ENCODE assay signal across 11 cellular contexts in the genomic region with DNA sequence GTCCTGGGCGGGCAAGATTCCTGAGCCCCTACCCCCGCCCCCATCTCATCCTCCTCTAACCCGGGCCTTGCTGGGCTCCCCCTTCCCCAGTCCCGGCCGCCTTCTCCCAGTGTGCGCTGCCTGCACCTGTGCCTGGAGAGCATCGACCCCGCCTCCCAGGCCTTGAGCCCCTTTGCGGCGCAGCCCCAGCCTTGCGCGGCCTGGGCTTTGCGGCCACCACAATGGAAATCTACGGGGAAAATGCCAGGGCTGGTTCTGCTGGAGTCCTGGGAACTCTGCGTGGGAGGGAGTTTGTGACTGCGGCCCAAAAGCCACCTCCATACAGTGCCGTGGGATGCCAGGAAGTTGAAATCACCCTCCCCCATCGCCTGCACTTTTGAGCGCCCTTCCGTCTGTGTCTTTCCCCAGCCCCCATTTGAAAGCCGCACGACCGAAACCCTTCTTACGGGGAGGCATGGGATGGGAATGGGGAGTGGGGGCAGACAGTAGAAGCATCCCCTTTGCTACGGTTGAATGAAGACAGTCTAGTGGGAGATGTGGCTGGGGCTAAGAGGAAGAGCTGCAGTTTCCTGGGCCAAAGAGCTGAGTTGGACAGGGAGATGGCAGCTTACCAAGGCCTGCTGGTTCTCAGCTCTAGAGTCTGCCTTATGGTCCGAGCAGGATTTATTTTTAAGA. TPM values are rescaled to one million over a fixed set of nuclear protein-coding genes. Genes with fewer than 3 reads are reported as not detected.
DNase-seq lines count a peak whose midpoint lies in the region; ATAC-seq, FAIRE-seq and TF ChIP-seq lines count a peak whose summit lies in the region.
"Had no signal": no experiment of that assay in that cellular context is flagged by ENCODE, and none has a peak within 500 bp of the region (broad histone marks: within the 10 kb centered on the region; RNA-seq: fewer than 3 reads in every experiment).

No MANE protein-coding gene starts in this region.

- in situ Hi-C loops in ACHN (cut with HindIII; ENCODE audit: low pct_ligation_motif_present, low pct_unique_long_range_greater_than_20kb, low sequenced_read_pairs): no loop called here

- H3T11ph ChIP-seq in H9 (ENCODE audit: low read length): no peak overlapping the region

- no TSS peak for BruUV-seq in endothelial cell of umbilical vein (replicated peaks; lab: Mats Ljungman, UMichigan)

- no peak overlapping the region for H2AFZ ChIP-seq in H9 (ENCODE audit: low read length)
- peak overlapping the region; percentile 45 for H2AFZ ChIP-seq in endothelial cell of umbilical vein (ENCODE audit: low read depth, low read length)
- no peak overlapping the region for H2AFZ ChIP-seq in neuron (ENCODE audit: low read depth, low read length)

- H3K4me1 Mint-ChIP-seq in H9 (peaks cover 40% of the 10 kb centered on the region in 2 experiments), CD14-positive monocyte (peaks cover 10% of the 10 kb centered on the region)
- H3K4me1 Mint-ChIP-seq in stimulated activated effector memory CD8-positive, alpha-beta T cell treated with anti-CD3 and anti-CD28 coated beads, Interleukin-12 subunit alpha, Interleukin-12 subunit beta, amount 100 ng/mL, for 72 hours: peaks cover 6% of the 10 kb centered on the region
- peaks cover 5 to 15% (median 8%) of the 10 kb centered on the region in 4 donors for H3K4me1 Mint-ChIP-seq in naive thymus-derived CD8-positive, alpha-beta T cell

- peak overlapping the region; percentile 54 for H4K5ac ChIP-seq in H9 (ENCODE audit: insufficient read length, low read depth, low read length)

- H3K36me3 ChIP-seq in endothelial cell of umbilical vein (ENCODE audit: control insufficient read depth in 2 of 2, extremely low read depth in 1 of 2, insufficient read depth in 2 of 2, low read length in 2 of 2): no peaks in the 10 kb centered on the region
- H3K36me3 ChIP-seq in neuron (ENCODE audit: insufficient read depth, low read length): peaks cover 30% of the 10 kb centered on the region
- H3K36me3 ChIP-seq: ascending aorta, heart left ventricle had no signal

- H4K20me1 ChIP-seq in H9 (ENCODE audit: control insufficient read depth, insufficient read depth, insufficient read length): peaks cover 3% of the 10 kb centered on the region
- H4K20me1 ChIP-seq in endothelial cell of umbilical vein (replicated peaks; ENCODE audit: control insufficient read depth, extremely low read depth, insufficient read depth, low read length): no peaks in the 10 kb centered on the region

- no peak overlapping the region for H2BK20ac ChIP-seq in H9 (ENCODE audit: low read depth, low read length, poor library complexity, severe bottlenecking)

- H3K23ac ChIP-seq in H9 (ENCODE audit: insufficient read length, low read depth, low read length): no peak overlapping the region

- no peak for TF ChIP-seq CTCF in H9 (conservative IDR thresholded peaks at IDR 0.05)
- no peak for TF ChIP-seq CTCF in endothelial cell of umbilical vein (IDR thresholded peaks at IDR 0.05; ENCODE audit: extremely low read depth in 1 of 2, insufficient read depth in 1 of 2, low read depth in 1 of 2, low read length in 2 of 2)
- no peak for TF ChIP-seq CTCF in CD14-positive monocyte (IDR thresholded peaks at IDR 0.05)

- H3K4me1 ChIP-seq in H9 (ENCODE audit: insufficient read depth, low read length) (no peaks in the 10 kb centered on the region; the same call in 1 of the 2 replicates), endothelial cell of umbilical vein (ENCODE audit: control insufficient read depth, extremely low read depth, insufficient read depth, low read length) (no peaks in the 10 kb centered on the region), neuron (ENCODE audit: insufficient read depth, low read length) (peaks cover 51% of the 10 kb centered on the region)

- no peak for TF ChIP-seq POLR2A in endothelial cell of umbilical vein (IDR thresholded peaks at IDR 0.05; ENCODE audit: low read depth, low read length)

- H2BK120ac ChIP-seq in H9 (ENCODE audit: low read depth, low read length, poor library complexity, severe bottlenecking): no peak overlapping the region

- H3K4me3 Mint-ChIP-seq in H9 (no peak overlapping the region), CD14-positive monocyte (no peak overlapping the region)
- no peak overlapping the region for H3K4me3 Mint-ChIP-seq in stimulated activated effector memory CD8-positive, alpha-beta T cell treated with anti-CD3 and anti-CD28 coated beads, Interleukin-12 subunit alpha, Interleukin-12 subunit beta, amount 100 ng/mL, for 72 hours
- H3K4me3 Mint-ChIP-seq in naive thymus-derived CD8-positive, alpha-beta T cell: peak overlapping the region in 1 of 10 donors; percentile 56

- intact Hi-C loops in endothelial cell of umbilical vein (cut with micrococcal nuclease) (loop anchor here (2.0 to 10.0 kb wide), 2 partner anchors 72 to 726 kb away; a partner anchor contains a TSS), CD14-positive monocyte (cut with micrococcal nuclease) (loop anchor here in 1 of 2 donors (5.0 kb wide), 1 partner anchor 972 kb away; no protein-coding TSS in a partner anchor)

- H3K4me3 ChIP-seq in endothelial cell of umbilical vein (replicated peaks in 1 of 3; ENCODE audit: insufficient read depth in 1 of 3, low read depth in 1 of 3, low read length in 3 of 3) (no peak overlapping the region), neuron (ENCODE audit: low read length) (peak overlapping the region; percentile 81)

- H3K79me2 ChIP-seq in H9 (ENCODE audit: insufficient read depth, low read length) (peaks cover 21% of the 10 kb centered on the region; the same call in 1 of the 2 replicates), endothelial cell of umbilical vein (ENCODE audit: control insufficient read depth, insufficient read depth, low read length) (no peaks in the 10 kb centered on the region)

- no peak overlapping the region for H4K8ac ChIP-seq in H9 (replicated peaks; ENCODE audit: insufficient read length, low read depth, low read length)

- H2BK15ac ChIP-seq in H9 (ENCODE audit: low read depth, low read length): no peak overlapping the region

- peak overlapping the region; percentile 17 for H2BK12ac ChIP-seq in H9 (ENCODE audit: insufficient read length, low read depth, low read length)

- H3K27me3 ChIP-seq in H9 (ENCODE audit: insufficient read depth, low read length) (no peaks in the 10 kb centered on the region), endothelial cell of umbilical vein (ENCODE audit: control insufficient read depth in 2 of 2, insufficient read depth in 2 of 2, low read length in 2 of 2) (peaks cover 13 to 14% of the 10 kb centered on the region in 2 experiments), neuron (ENCODE audit: insufficient read depth, low read length) (no peaks in the 10 kb centered on the region)

- no peaks in the 10 kb centered on the region for H3K9me1 ChIP-seq in endothelial cell of umbilical vein (replicated peaks; ENCODE audit: control insufficient read depth, extremely low read depth, insufficient read depth, low read length)

- dilution Hi-C loops in endothelial cell of umbilical vein (cut with MboI; ENCODE audit: extremely low pct_ligation_motif_present, low sequenced_read_pairs): no loop called here

- H3K27ac Mint-ChIP-seq in H9: peak overlapping the region in 1 of 3 experiments; percentile 98; a peak in 1 of 7 replicates
- no peak overlapping the region for H3K27ac Mint-ChIP-seq in stimulated activated effector memory CD8-positive, alpha-beta T cell treated with anti-CD3 and anti-CD28 coated beads, Interleukin-12 subunit alpha, Interleukin-12 subunit beta, amount 100 ng/mL, for 72 hours
- H3K27ac Mint-ChIP-seq in naive thymus-derived CD8-positive, alpha-beta T cell: peak overlapping the region in 1 of 10 donors; percentile 71
- H3K27ac Mint-ChIP-seq in CD14-positive monocyte: no peak overlapping the region

- no peak for ATAC-seq in stimulated activated effector memory CD8-positive, alpha-beta T cell treated with anti-CD3 and anti-CD28 coated beads, Interleukin-12 subunit alpha, Interleukin-12 subunit beta, amount 100 ng/mL, for 72 hours
- no peak for ATAC-seq in naive thymus-derived CD8-positive, alpha-beta T cell
- ATAC-seq: heart left ventricle had no signal

- CTCF ChIA-PET in endothelial cell of umbilical vein (lab: Charles Lee): interaction anchor here (1.0 to 3.6 kb wide), 3 partner anchors 9 to 973 kb away, joined by 3 to 23 read pairs (median 10); no protein-coding TSS in a partner anchor

- POLR2A ChIA-PET in endothelial cell of umbilical vein (lab: Charles Lee): no interaction called here
- POLR2A ChIA-PET in naive thymus-derived CD8-positive, alpha-beta T cell (lab: Charles Lee): no interaction called here

- H3K4me2 ChIP-seq in H9 (ENCODE audit: insufficient read depth, insufficient read length, low read length) (peak overlapping the region; percentile 98), endothelial cell of umbilical vein (ENCODE audit: insufficient read depth, low read length) (no peak overlapping the region)

- H3K4ac ChIP-seq in H9 (ENCODE audit: low read depth, low read length): no peak overlapping the region

- H3K9ac ChIP-seq in H9 (ENCODE audit: extremely low read depth, insufficient read length, low read length) (peak overlapping the region; percentile 88), endothelial cell of umbilical vein (replicated peaks; ENCODE audit: extremely low read depth, insufficient read depth, low read length) (no peak overlapping the region)

- no peaks in the 10 kb centered on the region for H3K79me1 ChIP-seq in H9 (ENCODE audit: insufficient read depth, low read depth, low read length, poor library complexity, severe bottlenecking)

- H3K27ac ChIP-seq in H9 (ENCODE audit: insufficient read length, low read depth, low read length) (peak overlapping the region; percentile 92), endothelial cell of umbilical vein (ENCODE audit: insufficient read depth, low read depth, low read length) (no peak overlapping the region)
- H3K27ac ChIP-seq: ascending aorta, heart left ventricle had no signal

- peak overlapping the region; percentile 59 for H3K14ac ChIP-seq in H9 (ENCODE audit: insufficient read depth, low read length)

- H3K27me3 Mint-ChIP-seq in H9 (ENCODE audit: low read depth) (no peaks in the 10 kb centered on the region; the same call in 1 of the 2 replicates), CD14-positive monocyte (ENCODE audit: low read depth in 3 of 3) (peaks cover 59 to 76% (median 76%) of the 10 kb centered on the region in 3 donors)
- H3K27me3 Mint-ChIP-seq in naive thymus-derived CD8-positive, alpha-beta T cell: peaks cover 23 to 62% (median 45%) of the 10 kb centered on the region in 5 donors

- peaks cover 15% of the 10 kb centered on the region for H3K23me2 ChIP-seq in H9 (ENCODE audit: insufficient read length, low read depth, low read length, poor library complexity, severe bottlenecking)

- FAIRE-seq in endothelial cell of umbilical vein (lab: Jason Lieb, UNC): no peak

- peak overlapping the region; percentile 66 for H2BK5ac ChIP-seq in H9 (ENCODE audit: insufficient read length, low read length)

- H2AK5ac ChIP-seq in H9 (ENCODE audit: insufficient read length, low read length): peak overlapping the region; percentile 39

- H3K18ac ChIP-seq in H9 (ENCODE audit: insufficient read length, low read depth, low read length): peak overlapping the region; percentile 54

- H3K36me3 Mint-ChIP-seq in H9 (ENCODE audit: insufficient read depth in 1 of 3, low read depth in 3 of 3) (peaks cover 27 to 35% (median 34%) of the 10 kb centered on the region in 3 experiments), CD14-positive monocyte (peaks cover 0 to 3% of the 10 kb centered on the region in 2 donors)
- H3K36me3 Mint-ChIP-seq in stimulated activated effector memory CD8-positive, alpha-beta T cell treated with anti-CD3 and anti-CD28 coated beads, Interleukin-12 subunit alpha, Interleukin-12 subunit beta, amount 100 ng/mL, for 72 hours: no peaks in the 10 kb centered on the region
- peaks cover 5 to 15% (median 12%) of the 10 kb centered on the region in 3 donors for H3K36me3 Mint-ChIP-seq in naive thymus-derived CD8-positive, alpha-beta T cell

- H3K9me3 ChIP-seq in H9 (ENCODE audit: control insufficient read depth, low read depth, low read length): no peaks in the 10 kb centered on the region
- no peaks in the 10 kb centered on the region for H3K9me3 ChIP-seq in endothelial cell of umbilical vein (replicated peaks; ENCODE audit: control insufficient read depth, insufficient read depth, low read length)
- no peaks in the 10 kb centered on the region for H3K9me3 ChIP-seq in neuron (ENCODE audit: low read length)
- H3K9me3 ChIP-seq: ascending aorta, heart left ventricle had no signal

- H3K56ac ChIP-seq in H9 (ENCODE audit: insufficient read length, low read depth, low read length): peak overlapping the region; percentile 6

- no CpG with 5 or more reads among the region's 26 CpGs for WGBS in H9 (ENCODE audit: extremely low coverage, insufficient read length, low lambda C conversion rate)

- H3K9me3 Mint-ChIP-seq in H9 (peaks cover 7 to 10% of the 10 kb centered on the region in 2 experiments; a peak in 4 of 5 replicates), CD14-positive monocyte (peaks cover 0 to 19% (median 13%) of the 10 kb centered on the region in 7 donors)
- H3K9me3 Mint-ChIP-seq in stimulated activated effector memory CD8-positive, alpha-beta T cell treated with anti-CD3 and anti-CD28 coated beads, Interleukin-12 subunit alpha, Interleukin-12 subunit beta, amount 100 ng/mL, for 72 hours: peaks cover 3% of the 10 kb centered on the region
- H3K9me3 Mint-ChIP-seq in naive thymus-derived CD8-positive, alpha-beta T cell: peaks cover 0 to 32% (median 16%) of the 10 kb centered on the region in 9 donors

- peak; percentile 93 for DNase-seq in H9
- DNase-seq in NCI-H2196 treated with DMSO at 0.1 percent for 48 hours (lab: John Stamatoyannopoulos, UW; ENCODE audit: unreplicated experiment): peak; percentile 81
- no peak for DNase-seq in endothelial cell of umbilical vein (ENCODE audit: low read depth, low spot score)
- DNase-seq in ACHN: no peak
- no peak for DNase-seq in stimulated activated effector memory CD8-positive, alpha-beta T cell treated with anti-CD3 and anti-CD28 coated beads, Interleukin-12 subunit alpha, Interleukin-12 subunit beta, amount 100 ng/mL, for 72 hours (ENCODE audit: low spot score in 2 of 2)
- no peak for DNase-seq in naive thymus-derived CD8-positive, alpha-beta T cell
- no peak for DNase-seq in CD14-positive monocyte (ENCODE audit: low spot score)
- DNase-seq: activated CD4-positive, alpha-beta T cell treated with anti-CD3 and anti-CD28 coated beads, Interleukin-2, amount 50 U/mL, for 1 hour; heart left ventricle had no signal

- H4K91ac ChIP-seq in H9 (ENCODE audit: insufficient read length, low read depth, low read length): peak overlapping the region; percentile 48

RNA-seq across cellular contexts. Expression of a gene that starts 1.0 kb away (rescaled TPM):
- total RNA-seq in H9 (2021) (307 and 316 TPM in 2 replicates), endothelial cell of umbilical vein (0.13 TPM in 1 of 2 replicates, not detected in the other)
- polyA plus RNA-seq in endothelial cell of umbilical vein (0.23 and 0.25 TPM in 2 replicates), CD14-positive monocyte (not detected)
- polyA plus RNA-seq in endothelial cell of umbilical vein (2011; cell fraction: cytosol; rRNA removed): 0.10 TPM in 2 replicates
- polyA plus RNA-seq in endothelial cell of umbilical vein (2011; cell fraction: nucleus; rRNA removed): 0.11 and 0.46 TPM in 2 replicates
- 0.10 and 0.56 TPM in 2 replicates for polyA plus RNA-seq in endothelial cell of umbilical vein (2012)
- polyA minus RNA-seq in endothelial cell of umbilical vein: 0.15 TPM in 1 of 2 replicates, not detected in the other
- polyA minus RNA-seq in endothelial cell of umbilical vein (2011; cell fraction: cytosol; rRNA and poly(A)+ RNA removed): not detected
- polyA minus RNA-seq in endothelial cell of umbilical vein (2011; cell fraction: nucleus; rRNA and poly(A)+ RNA removed): 0.14 and 0.34 TPM in 2 replicates
- total RNA-seq in naive thymus-derived CD8-positive, alpha-beta T cell: not detected
- polyA plus RNA-seq in naive thymus-derived CD8-positive, alpha-beta T cell: not detected

Comparison
In these comparisons a context has a peak if more than half of its experiments do, and no peak if none do; other contexts are left out.
1. DNase-seq: peak in H9 (single experiment) and NCI-H2196 treated with DMSO at 0.1 percent for 48 hours (single experiment); none in endothelial cell of umbilical vein (single experiment), ACHN (single experiment), stimulated activated effector memory CD8-positive, alpha-beta T cell treated with anti-CD3 and anti-CD28 coated beads, Interleukin-12 subunit alpha, Interleukin-12 subunit beta, amount 100 ng/mL, for 72 hours (0 of 2), naive thymus-derived CD8-positive, alpha-beta T cell (0 of 10) and CD14-positive monocyte (single experiment).
2. RNA of a gene that starts 1.0 kb away (total RNA-seq): 307 to 316 TPM in H9; 0.13 TPM in endothelial cell of umbilical vein and not detected in naive thymus-derived CD8-positive, alpha-beta T cell; every median in the first group is over 100 times any median in the second.